34 cellular contexts compared by ENCODE assay signal in genomic region chr2:217026570-217026969, GRCh38.
"Had no signal": no experiment of that assay in that cellular context is flagged by ENCODE, and none has a peak within 500 bp of the region (broad histone marks: within the 10 kb centered on the region; RNA-seq: fewer than 3 reads in every experiment).

No MANE protein-coding gene starts in this region.

- H3K36me3 ChIP-seq: adrenal gland, brain microvascular endothelial cell, breast epithelium had no signal

- H3K27me3 ChIP-seq: adrenal gland, body of pancreas, brain microvascular endothelial cell, breast epithelium had no signal

- H3K4me1 ChIP-seq: adrenal gland, body of pancreas, breast epithelium had no signal

- FAIRE-seq: astrocyte, colon, TTC549 had no signal

- H3K27ac ChIP-seq: adrenal gland, body of pancreas, brain microvascular endothelial cell, breast epithelium, VCaP had no signal

- DNase-seq: activated B cell treated with CpG ODN at 0.5 μM for 24 hours; activated CD4-positive, alpha-beta memory T cell treated with anti-CD3 and anti-CD28 coated beads for 36 hours; activated CD4-positive, alpha-beta T cell treated with anti-CD3 and anti-CD28 coated beads for 4 hours; activated CD4-positive, alpha-beta T cell treated with anti-CD3 and anti-CD28 coated beads, Interleukin-2, amount 10 ng/mL, durations not matched to agents 24 days and 14 days; activated CD4-positive, alpha-beta T cell treated with anti-CD3 and anti-CD28 coated beads, Interleukin-2, amount 50 U/mL, for 1 hour; activated CD4-positive, alpha-beta T cell treated with anti-CD3 and anti-CD28 coated beads, Interleukin-2, amount 50 U/mL, for 4 hours; activated CD4-positive, CD25-positive, alpha-beta regulatory T cell treated with anti-CD3 and anti-CD28 coated beads, Interleukin-2, amount 50 U/mL, for 72 hours; activated CD8-positive, alpha-beta memory T cell treated with anti-CD3 and anti-CD28 coated beads, Interleukin-2, amount 50 U/mL, for 4 hours; activated CD8-positive, alpha-beta T cell treated with anti-CD3 and anti-CD28 coated beads for 36 hours; activated effector memory CD4-positive, alpha-beta T cell treated with anti-CD3 and anti-CD28 coated beads, Interleukin-2, amount 50 U/mL, for 16 hours; activated gamma-delta T cell treated with Interleukin-2 at 50 U/mL for 16 hours; activated naive CD4-positive, alpha-beta T cell; activated naive CD4-positive, alpha-beta T cell treated with anti-CD3 and anti-CD28 coated beads for 36 hours; activated naive CD4-positive, alpha-beta T cell treated with anti-CD3 and anti-CD28 coated beads, Interleukin-2, amount 50 U/mL, for 16 hours; activated naive CD8-positive, alpha-beta T cell treated with anti-CD3 and anti-CD28 coated beads for 36 hours; activated T-cell treated with anti-CD3 and anti-CD28 coated beads for 4 hours; activated T-cell treated with anti-CD3 and anti-CD28 coated beads, Interleukin-2, amount 50 U/mL, for 1 hour; activated T-cell treated with anti-CD3 and anti-CD28 coated beads, Interleukin-2, amount 50 U/mL, for 4 hours; activated T-cell treated with anti-CD3 and anti-CD28 coated beads, Interleukin-2, amount 50 U/mL, for 72 hours; adrenal gland; amniotic stem cell; aorta; body of pancreas; brain microvascular endothelial cell; central memory CD4-positive, alpha-beta T cell; T-helper 2 cell; T-helper 9 cell had no signal

- H3K9me3 ChIP-seq: adrenal gland, body of pancreas, breast epithelium had no signal

- H3K4me3 ChIP-seq: adrenal gland, body of pancreas, breast epithelium had no signal

- ATAC-seq: activated CD8-positive, alpha-beta T cell treated with anti-CD3 and anti-CD28 coated beads for 36 hours; activated naive CD4-positive, alpha-beta T cell treated with anti-CD3 and anti-CD28 coated beads, Interleukin-2, amount 50 U/mL, for 72 hours; activated T-cell treated with anti-CD3 and anti-CD28 coated beads, Interleukin-2, amount 50 U/mL, for 4 hours; activated T-cell treated with anti-CD3 and anti-CD28 coated beads, Interleukin-2, amount 50 U/mL, for 72 hours; activated T-helper 17 cell treated with anti-CD3 and anti-CD28 coated beads, Interleukin-2, amount 50 U/mL, for 72 hours; body of pancreas had no signal
